ENCODE assay signal across 1 cellular context in the genomic region with DNA sequence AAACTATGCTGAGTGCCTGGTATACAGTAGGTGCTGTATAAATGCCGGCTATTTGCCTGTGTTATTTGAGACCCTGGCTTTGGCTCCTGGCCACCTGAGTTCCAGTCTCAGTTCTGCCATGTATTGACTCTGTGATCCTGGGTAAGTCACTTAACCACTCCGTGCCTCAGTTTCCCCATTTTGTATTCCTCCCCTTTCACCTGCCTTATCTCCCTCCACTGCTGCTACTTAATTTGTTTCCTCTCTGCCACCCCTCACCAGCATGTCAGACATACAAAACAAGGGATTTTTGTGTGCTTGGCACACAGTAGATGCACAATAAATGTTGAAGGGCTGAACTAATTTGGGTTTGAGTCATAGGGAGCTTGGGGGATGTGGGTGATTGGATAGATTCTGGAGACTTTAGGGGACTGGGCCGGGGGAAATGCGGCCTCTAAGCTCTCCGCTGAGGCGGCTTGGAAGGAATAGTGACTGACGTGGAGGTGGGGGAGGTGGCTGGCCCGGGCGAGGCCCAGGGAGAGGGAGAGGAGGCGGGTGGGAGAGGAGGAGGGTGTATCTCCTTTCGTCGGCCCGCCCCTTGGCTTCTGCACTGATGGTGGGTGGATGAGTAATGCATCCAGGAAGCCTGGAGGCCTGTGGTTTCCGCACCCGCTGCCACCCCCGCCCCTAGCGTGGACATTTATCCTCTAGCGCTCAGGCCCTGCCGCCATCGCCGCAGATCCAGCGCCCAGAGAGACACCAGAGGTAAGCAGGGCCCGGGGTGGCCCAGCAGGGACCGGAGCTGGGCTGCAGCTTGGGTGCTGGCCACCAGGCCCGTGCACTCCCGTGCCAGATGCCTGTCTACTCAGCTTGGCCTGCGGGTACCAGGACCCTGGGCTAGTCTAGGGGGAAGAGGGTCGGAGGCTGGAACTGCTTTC.
TF ChIP-seq lines count a peak whose summit lies in the region.

Gene TIMP1 (plus strand): TSS at position 706 of the 917 bp plus-strand sequence. CDS start 980 bp downstream, outside the sequence.

TF ChIP-seq in HEK293, 187 proteins besides CTCF, POLR2A, EP300 and RAD21 (continued from another document):
- TF ChIP-seq ZNF202 (tag by site-specific recombination; IDR thresholded peaks at IDR 0.05; ENCODE audit: borderline replicate concordance) (no peak), ZSCAN16 (tag by site-specific recombination; IDR thresholded peaks at IDR 0.05) (no peak), ZNF837 (tag by site-specific recombination; IDR thresholded peaks at IDR 0.05) (no peak), ZNF843 (tag by site-specific recombination; IDR thresholded peaks at IDR 0.05) (no peak), ZNF138 (tag by site-specific recombination; IDR thresholded peaks at IDR 0.05; ENCODE audit: borderline replicate concordance) (no peak), GLI4 (tag by site-specific recombination; IDR thresholded peaks at IDR 0.05) (no peak), ZNF221 (tag by site-specific recombination; IDR thresholded peaks at IDR 0.05; ENCODE audit: borderline replicate concordance) (no peak), PBX3 (CRISPR knock-in tag; IDR thresholded peaks at IDR 0.05) (0 out of 2 replicates have a peak, but pooled peaks have one; percentile 33), ZNF549 (tag by site-specific recombination; IDR thresholded peaks at IDR 0.05) (no peak), ZNF350 (tag by site-specific recombination; IDR thresholded peaks at IDR 0.05) (no peak), KLF7 (tag by site-specific recombination; IDR thresholded peaks at IDR 0.05; ENCODE audit: borderline replicate concordance) (no peak), ZNF404 (tag by site-specific recombination; IDR thresholded peaks at IDR 0.05) (no peak), ZSCAN18 (tag by site-specific recombination; IDR thresholded peaks at IDR 0.05) (no peak), ZNF335 (tag by site-specific recombination; conservative IDR thresholded peaks at IDR 0.05) (no peak; the same call in 1 of the 2 replicates), ZNF37A (tag by site-specific recombination; IDR thresholded peaks at IDR 0.05) (no peak), TCF7L2 (IDR thresholded peaks at IDR 0.05; ENCODE audit: borderline replicate concordance, low read depth, low read length) (no peak), PRDM2 (tag by site-specific recombination; IDR thresholded peaks at IDR 0.05; ENCODE audit: borderline replicate concordance) (no peak), ZBTB21 (tag by site-specific recombination; IDR thresholded peaks at IDR 0.05) (no peak), BCL11B (tag by site-specific recombination; IDR thresholded peaks at IDR 0.05; ENCODE audit: low read depth) (0 out of 2 replicates have a peak, but pooled peaks have one; percentile 31), ZNF16 (tag by site-specific recombination; IDR thresholded peaks at IDR 0.05; ENCODE audit: low read depth) (no peak), ZNF555 (tag by site-specific recombination; conservative IDR thresholded peaks at IDR 0.05) (no peak), MYNN (tag by site-specific recombination; IDR thresholded peaks at IDR 0.05; ENCODE audit: borderline replicate concordance) (no peak), YY2 (tag by site-specific recombination; IDR thresholded peaks at IDR 0.05) (peak; percentile 49; the same call in 1 of the 2 replicates), BCL11A (tag by site-specific recombination; IDR thresholded peaks at IDR 0.05; ENCODE audit: low read depth) (no peak), ZNF670 (tag by site-specific recombination; IDR thresholded peaks at IDR 0.05; ENCODE audit: low read depth) (no peak), ZNF610 (tag by site-specific recombination; IDR thresholded peaks at IDR 0.05; ENCODE audit: borderline replicate concordance) (no peak), ZNF701 (tag by site-specific recombination; IDR thresholded peaks at IDR 0.05) (no peak), ZNF514 (tag by site-specific recombination; IDR thresholded peaks at IDR 0.05) (no peak), ZNF23 (tag by site-specific recombination; IDR thresholded peaks at IDR 0.05; ENCODE audit: borderline replicate concordance) (no peak), ZFP37 (tag by site-specific recombination; IDR thresholded peaks at IDR 0.05) (peak; percentile 58; the same call in 1 of the 2 replicates), ZNF560 (tag by site-specific recombination; IDR thresholded peaks at IDR 0.05; ENCODE audit: borderline replicate concordance) (no peak), EGR2 (tag by site-specific recombination; IDR thresholded peaks at IDR 0.05; ENCODE audit: low read depth) (peak; percentile 96), GLIS2 (tag by site-specific recombination; IDR thresholded peaks at IDR 0.05) (peak; percentile 87)
- TF ChIP-seq, protein P1, sequence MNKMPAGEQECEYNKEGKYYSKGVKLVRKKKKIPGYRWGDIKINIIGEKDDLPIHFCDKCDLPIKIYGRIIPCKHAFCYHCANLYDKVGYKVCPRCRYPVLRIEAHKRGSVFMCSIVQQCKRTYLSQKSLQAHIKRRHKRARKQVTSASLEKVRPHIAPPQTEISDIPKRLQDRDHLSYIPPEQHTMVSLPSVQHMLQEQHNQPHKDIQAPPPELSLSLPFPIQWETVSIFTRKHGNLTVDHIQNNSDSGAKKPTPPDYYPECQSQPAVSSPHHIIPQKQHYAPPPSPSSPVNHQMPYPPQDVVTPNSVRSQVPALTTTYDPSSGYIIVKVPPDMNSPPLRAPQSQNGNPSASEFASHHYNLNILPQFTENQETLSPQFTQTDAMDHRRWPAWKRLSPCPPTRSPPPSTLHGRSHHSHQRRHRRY (tag by site-specific recombination; IDR thresholded peaks at IDR 0.05): no peak
